ENCODE assay signal across 8 cellular contexts in the genomic region with DNA sequence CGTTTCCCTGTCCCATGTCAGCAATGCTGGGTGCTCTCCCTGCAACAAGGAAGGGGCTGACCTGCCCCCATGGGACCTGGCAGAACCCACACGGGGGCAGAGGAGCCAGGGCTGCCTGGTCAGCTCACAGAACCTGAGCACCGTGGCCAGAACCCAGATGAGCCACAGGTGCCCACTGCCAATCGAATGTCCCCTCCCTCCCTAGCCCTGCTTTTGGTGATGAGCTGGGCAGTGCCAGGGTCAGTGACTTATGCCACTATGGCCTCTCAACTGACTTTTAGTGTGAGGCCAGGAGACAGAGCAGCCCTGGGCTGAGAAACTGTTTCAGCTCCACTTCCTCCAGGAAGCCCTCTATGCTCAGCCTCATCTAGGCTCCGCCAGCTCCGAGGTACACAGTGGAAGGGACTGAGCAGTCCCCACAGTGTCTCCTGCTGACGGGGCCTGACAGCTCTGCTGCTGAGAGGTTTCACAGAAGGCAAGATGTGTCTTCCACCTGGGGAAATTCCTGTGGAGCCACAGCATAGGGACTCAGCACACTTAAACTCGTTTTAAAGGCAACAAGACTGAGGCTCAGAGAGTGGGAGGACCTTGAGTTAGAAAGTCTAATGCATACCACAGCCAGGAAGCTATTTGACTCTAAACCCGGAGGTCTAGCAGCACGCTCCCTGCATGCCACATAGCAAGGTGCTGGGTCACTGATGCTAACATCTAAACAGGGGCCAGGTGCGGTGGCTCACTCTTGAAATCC. TPM values are rescaled to one million over a fixed set of nuclear protein-coding genes. Genes with fewer than 3 reads are reported as not detected.
DNase-seq lines count a peak whose midpoint lies in the region; ATAC-seq and TF ChIP-seq lines count a peak whose summit lies in the region.

No MANE protein-coding gene starts in this region.

- no peak for TF ChIP-seq CTCF in coronary artery (IDR thresholded peaks at IDR 0.05)

- no peak for ATAC-seq in HG03460 (IDR thresholded peaks at IDR 0.05; ENCODE audit: unreplicated experiment)

- intact Hi-C loops in dendritic cell treated with granulocyte-macrophage colony-stimulating factor and Interleukin-4, amounts not matched to agents 40 ng/mL and 50 ng/mL, for 4 days (cut with micrococcal nuclease) = loop anchor here (10.0 kb wide), 1 partner anchor 430 kb away; the partner anchor contains the start of gene OSER1

- H3K27ac ChIP-seq in skeletal muscle tissue (ENCODE audit: low read depth, low read length) (peak overlapping the region; percentile 79), coronary artery (peak overlapping the region in 1 of 2 donors; percentile 78)

- H3K9me3 Mint-ChIP-seq in dendritic cell treated with granulocyte-macrophage colony-stimulating factor and Interleukin-4, amounts not matched to agents 40 ng/mL and 50 ng/mL, for 4 days = peaks cover 6% of the 10 kb centered on the region

- peaks cover 8% of the 10 kb centered on the region for H3K36me3 Mint-ChIP-seq in dendritic cell treated with granulocyte-macrophage colony-stimulating factor and Interleukin-4, amounts not matched to agents 40 ng/mL and 50 ng/mL, for 4 days (ENCODE audit: low read depth)

- peak overlapping the region; percentile 2 for H3K4me3 Mint-ChIP-seq in dendritic cell treated with granulocyte-macrophage colony-stimulating factor and Interleukin-4, amounts not matched to agents 40 ng/mL and 50 ng/mL, for 4 days

- TF ChIP-seq POLR2A in GM19193 (IDR thresholded peaks at IDR 0.05; ENCODE audit: extremely low read depth, insufficient read depth, insufficient read length) = peak; percentile 11

- H3K36me3 ChIP-seq in skeletal muscle tissue (ENCODE audit: control insufficient read depth in 3 of 3, insufficient read depth in 3 of 3, low read length in 3 of 3) = peaks cover 0 to 2% (median 2%) of the 10 kb centered on the region in 3 donors

- peak in 4 of 5 donors; percentile 33 to 70 (median 40) for DNase-seq in T-helper 1 cell
- DNase-seq in GM19238 (ENCODE audit: insufficient read length, low spot score) = no peak
- DNase-seq in DMS 273 (lab: John Stamatoyannopoulos, UW; ENCODE audit: unreplicated experiment) = no peak
- no peak for DNase-seq in coronary artery (ENCODE audit: low spot score)

- peaks cover 49 to 53% (median 52%) of the 10 kb centered on the region in 3 donors for H3K4me1 ChIP-seq in skeletal muscle tissue (ENCODE audit: control insufficient read depth in 3 of 3, insufficient read depth in 3 of 3, low read length in 3 of 3)

- no peak overlapping the region for H3K4me3 ChIP-seq in skeletal muscle tissue (ENCODE audit: low read length in 3 of 3)
- no peak overlapping the region for H3K4me3 ChIP-seq in coronary artery

- H3K27me3 ChIP-seq in skeletal muscle tissue (ENCODE audit: control insufficient read depth in 3 of 3, insufficient read depth in 3 of 3, low read length in 3 of 3) = no peaks in the 10 kb centered on the region

- H3K9ac ChIP-seq in skeletal muscle tissue (ENCODE audit: low read depth in 1 of 3, low read length in 3 of 3) = peak overlapping the region in 1 of 3 donors; percentile 23

- H3K27me3 Mint-ChIP-seq in dendritic cell treated with granulocyte-macrophage colony-stimulating factor and Interleukin-4, amounts not matched to agents 40 ng/mL and 50 ng/mL, for 4 days = no peaks in the 10 kb centered on the region

- H3K4me1 Mint-ChIP-seq in dendritic cell treated with granulocyte-macrophage colony-stimulating factor and Interleukin-4, amounts not matched to agents 40 ng/mL and 50 ng/mL, for 4 days (ENCODE audit: low read depth) = peaks cover 84% of the 10 kb centered on the region

- peak overlapping the region; percentile 16 for H3K27ac Mint-ChIP-seq in dendritic cell treated with granulocyte-macrophage colony-stimulating factor and Interleukin-4, amounts not matched to agents 40 ng/mL and 50 ng/mL, for 4 days

- H3K9me3 ChIP-seq in skeletal muscle tissue (ENCODE audit: control insufficient read depth in 3 of 3, low read length in 3 of 3) = no peaks in the 10 kb centered on the region

RNA-seq across cellular contexts. Expression of gene ADA, which starts 6.9 kb away (rescaled TPM):
- 3.7 TPM for total RNA-seq in skeletal muscle tissue

Comparison
In these comparisons a context has a peak if more than half of its experiments do, and no peak if none do; other contexts are left out.
1. DNase-seq: peak in T-helper 1 cell (4 of 5); none in GM19238 (single experiment), DMS 273 (single experiment) and coronary artery (single experiment).